31 cellular contexts compared by ENCODE assay signal in the genomic region with DNA sequence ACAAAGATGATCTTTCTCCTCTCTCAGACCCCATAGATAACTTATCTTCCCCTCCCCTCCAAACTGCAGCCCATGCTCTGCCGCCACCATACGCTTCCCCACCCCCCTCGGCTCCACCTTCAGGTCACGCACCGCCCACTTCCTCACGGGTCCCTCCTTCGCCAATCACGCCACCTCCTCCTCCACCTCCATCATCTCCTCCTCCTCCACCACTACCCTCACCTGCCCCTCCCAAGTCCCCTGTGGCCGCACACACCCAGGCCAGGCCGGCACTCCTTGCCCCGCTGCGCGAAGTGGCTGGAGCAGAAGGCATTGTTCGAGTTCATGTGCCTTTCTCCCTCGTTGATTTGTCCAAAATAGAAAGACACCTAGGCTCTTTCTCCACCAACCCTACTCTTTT. TPM values are rescaled to one million over a fixed set of nuclear protein-coding genes. Genes with fewer than 3 reads are reported as not detected.
"Had no signal": no experiment of that assay in that cellular context is flagged by ENCODE, and none has a peak within 500 bp of the region (broad histone marks: within the 10 kb centered on the region; RNA-seq: fewer than 3 reads in every experiment).

No MANE protein-coding gene starts in this region.

- H3K27ac ChIP-seq: adrenal gland, SJSA1, WERI-Rb-1 had no signal

- H3K36me3 ChIP-seq: adrenal gland, SJSA1, WERI-Rb-1 had no signal

- ATAC-seq: activated CD8-positive, alpha-beta memory T cell treated with anti-CD3 and anti-CD28 coated beads, Interleukin-2, amount 10 ng/mL, durations not matched to agents 7 days and 5 days; activated naive CD4-positive, alpha-beta T cell treated with anti-CD3 and anti-CD28 coated beads, Interleukin-2, amount 50 U/mL, for 72 hours; Panc1 had no signal

- H3K4me3 ChIP-seq: adrenal gland, SJSA1 had no signal

- H3K27me3 ChIP-seq: adrenal gland, SJSA1 had no signal

- H3K4me1 ChIP-seq: adrenal gland, SJSA1 had no signal

- H3K9me3 ChIP-seq: adrenal gland, SJSA1 had no signal

- DNase-seq: activated CD4-positive, alpha-beta memory T cell treated with anti-CD3 and anti-CD28 coated beads, Interleukin-2, amount 10 ng/mL, durations not matched to agents 7 days and 5 days; activated CD4-positive, alpha-beta T cell treated with anti-CD3 and anti-CD28 coated beads for 1 hour; activated CD4-positive, alpha-beta T cell treated with anti-CD3 and anti-CD28 coated beads for 48 hours; activated CD4-positive, CD25-positive, alpha-beta regulatory T cell; activated CD8-positive, alpha-beta memory T cell treated with anti-CD3 and anti-CD28 coated beads for 24 hours; activated CD8-positive, alpha-beta memory T cell treated with anti-CD3 and anti-CD28 coated beads, Interleukin-2, amount 10 ng/mL, durations not matched to agents 7 days and 5 days; activated CD8-positive, alpha-beta memory T cell treated with anti-CD3 and anti-CD28 coated beads, Interleukin-2, amount 50 U/mL, for 48 hours; activated gamma-delta T cell; activated naive CD4-positive, alpha-beta T cell treated with anti-CD3 and anti-CD28 coated beads for 36 hours; activated T-cell treated with anti-CD3 and anti-CD28 coated beads, Interleukin-2, amount 50 U/mL, for 48 hours; adrenal gland; caudate nucleus; cerebellar nuclear complex; NCI-H1105; NCI-H1417 treated with DMSO at 0.1 percent for 48 hours; NCI-H187 treated with DMSO at 0.1 percent for 48 hours; NCI-H2081; NCI-H2171 treated with DMSO at 0.1 percent for 48 hours; NCI-H2227 treated with DMSO at 0.1 percent for 48 hours; NCI-H446; NCI-H510A treated with DMSO at 0.1 percent for 48 hours; NCI-H526 treated with DMSO at 0.1 percent for 48 hours; SHP77 treated with DMSO at 0.1 percent for 48 hours; SW 1271; T-helper 1 cell; T-helper 2 cell; T-helper 9 cell; WERI-Rb-1 had no signal

RNA-seq across cellular contexts. Expression of a gene that starts 12.5 kb away (rescaled TPM):
- polyA plus RNA-seq: adrenal gland had no signal

RNA-seq across cellular contexts. Expression of a gene that starts 36.6 kb away (rescaled TPM):
- polyA plus RNA-seq: adrenal gland had no signal

RNA-seq across cellular contexts. Expression of a gene that starts 38.7 kb away (rescaled TPM):
- polyA plus RNA-seq: adrenal gland had no signal

RNA-seq across cellular contexts. Expression of a gene that starts 49.1 kb away (rescaled TPM):
- polyA plus RNA-seq: adrenal gland had no signal

RNA-seq across cellular contexts. Expression of a gene that starts 57.2 kb away (rescaled TPM):
- polyA plus RNA-seq: adrenal gland had no signal
